ENCODE assay signal across 8 cellular contexts in genomic region chr19:29715695-29716581, GRCh38. TPM values are rescaled to one million over a fixed set of nuclear protein-coding genes. Genes with fewer than 3 reads are reported as not detected.
DNase-seq lines count a peak whose midpoint lies in the region; ATAC-seq and TF ChIP-seq lines count a peak whose summit lies in the region.

No MANE protein-coding gene starts in this region.

- peaks cover 19% of the 10 kb centered on the region for H3K79me2 ChIP-seq in ACC112 (ENCODE audit: control insufficient read depth, insufficient read depth, low read length, unreplicated experiment)
- H3K79me2 ChIP-seq in mammary epithelial cell (ENCODE audit: insufficient read depth, low read length), result peaks cover 17% of the 10 kb centered on the region

- peak; percentile 69 for DNase-seq in MG63
- no peak for DNase-seq in mammary epithelial cell
- no peak for DNase-seq in lower lobe of right lung
- no peak for DNase-seq in upper lobe of right lung
- DNase-seq in SKM-1 (lab: John Stamatoyannopoulos, UW; ENCODE audit: unreplicated experiment), result no peak
- no peak for DNase-seq in GM10248 (ENCODE audit: extremely low spot score)

- H3K36me3 ChIP-seq in ACC112 (ENCODE audit: insufficient read depth, low read length), result no peaks in the 10 kb centered on the region
- H3K36me3 ChIP-seq in MG63, result peaks cover 20% of the 10 kb centered on the region
- H3K36me3 ChIP-seq in mammary epithelial cell (ENCODE audit: insufficient read depth, low read length), result no peaks in the 10 kb centered on the region
- H3K36me3 ChIP-seq in lower lobe of right lung, result no peaks in the 10 kb centered on the region
- no peaks in the 10 kb centered on the region for H3K36me3 ChIP-seq in upper lobe of right lung

- H3K4me1 ChIP-seq in ACC112 (ENCODE audit: control insufficient read depth, insufficient read depth, low read length, unreplicated experiment) (peaks cover 13% of the 10 kb centered on the region), mammary epithelial cell (ENCODE audit: insufficient read depth, low read length) (peaks cover 3% of the 10 kb centered on the region), lower lobe of right lung (peaks cover 32% of the 10 kb centered on the region), upper lobe of right lung (peaks cover 22% of the 10 kb centered on the region)

- no peaks in the 10 kb centered on the region for H3K9me3 ChIP-seq in MG63
- H3K9me3 ChIP-seq in mammary epithelial cell (replicated peaks; ENCODE audit: insufficient read depth, low read length), result no peaks in the 10 kb centered on the region
- H3K9me3 ChIP-seq in lower lobe of right lung, result no peaks in the 10 kb centered on the region
- H3K9me3 ChIP-seq in upper lobe of right lung, result no peaks in the 10 kb centered on the region

- WGBS in mammary epithelial cell (ENCODE audit: low coverage, missing lambda C conversion rate), result 27% methylated on average over 13 of the region's 13 CpGs

- TSS peak; percentile 67 for BruUV-seq in mammary epithelial cell (replicated peaks; lab: Mats Ljungman, UMichigan)

- H3K4me3 ChIP-seq in ACC112 (ENCODE audit: low read depth, low read length) (peak overlapping the region; percentile 96), MG63 (peak overlapping the region; percentile 96), mammary epithelial cell (replicated peaks in 1 of 3; ENCODE audit: insufficient read depth in 1 of 3, low read depth in 2 of 3, low read length in 3 of 3) (peak overlapping the region; percentile 81 to 97 (median 87)), lower lobe of right lung (peak overlapping the region; percentile 88), upper lobe of right lung (peak overlapping the region; percentile 87)

- peak overlapping the region; percentile 50 for H3K27ac ChIP-seq in ACC112 (ENCODE audit: low read depth, low read length)
- peak overlapping the region; percentile 71 for H3K27ac ChIP-seq in mammary epithelial cell (ENCODE audit: insufficient read depth, low read depth, low read length)
- H3K27ac ChIP-seq in lower lobe of right lung, result peak overlapping the region; percentile 97
- peak overlapping the region; percentile 99 for H3K27ac ChIP-seq in upper lobe of right lung

- H4K20me1 ChIP-seq in mammary epithelial cell (ENCODE audit: insufficient read depth, low read length), result no peaks in the 10 kb centered on the region

- intact Hi-C loops in mammary epithelial cell (cut with micrococcal nuclease) (loop anchor here (1.0 to 10.0 kb wide), 4 partner anchors 22 to 501 kb away; partner anchors contain the start of genes PLEKHF1 and UQCRFS1), lower lobe of right lung (cut with DNase I) (loop anchor here (10.0 kb wide), 1 partner anchor 101 kb away; no protein-coding TSS in a partner anchor), upper lobe of right lung (cut with DNase I) (no loop called here)

- POLR2A ChIA-PET in GM10248 (lab: Yijun Ruan, JAX), result interaction anchor here (1.0 to 1.4 kb wide), 2 partner anchors 44 to 110 kb away, joined by 3 to 4 read pairs; partner anchors contain the start of gene POP4

- TF ChIP-seq CTCF in mammary epithelial cell (conservative IDR thresholded peaks at IDR 0.05 in 1 of 2, IDR thresholded peaks at IDR 0.05 in 1 of 2; ENCODE audit: extremely low read depth in 1 of 2, insufficient read depth in 1 of 2, low read depth in 1 of 2, low read length in 2 of 2) (no peak), lower lobe of right lung (IDR thresholded peaks at IDR 0.05) (no peak), upper lobe of right lung (IDR thresholded peaks at IDR 0.05) (no peak), GM10248 (IDR thresholded peaks at IDR 0.05; ENCODE audit: control extremely low read depth, extremely low read depth, low read depth, missing control alignments) (no peak)

- no peaks in the 10 kb centered on the region for H3K27me3 ChIP-seq in ACC112 (ENCODE audit: insufficient read depth, low read length)
- no peaks in the 10 kb centered on the region for H3K27me3 ChIP-seq in MG63
- peaks cover under 1% of the 10 kb centered on the region for H3K27me3 ChIP-seq in mammary epithelial cell (ENCODE audit: insufficient read depth, low read length)
- no peaks in the 10 kb centered on the region for H3K27me3 ChIP-seq in lower lobe of right lung (ENCODE audit: low read depth)
- no peaks in the 10 kb centered on the region for H3K27me3 ChIP-seq in upper lobe of right lung

- peak overlapping the region; percentile 66 for H3K9ac ChIP-seq in mammary epithelial cell (ENCODE audit: insufficient read depth, low read length)

- CTCF ChIA-PET in mammary epithelial cell (lab: Charles Lee; ENCODE audit: low non-redundant PET) (interaction anchor here (0.6 kb wide), 2 partner anchors 44 to 91 kb away, joined by 4 read pairs; no protein-coding TSS in a partner anchor), GM10248 (lab: Yijun Ruan, JAX) (interaction anchor here (0.6 to 7.9 kb wide), 52 partner anchors 9 to 438 kb away, joined by 3 to 115 read pairs (median 5); partner anchors contain the start of genes PLEKHF1, POP4 and URI1)

- dilution Hi-C loops in mammary epithelial cell (cut with HindIII; ENCODE audit: low sequenced_read_pairs), result loop anchor here (5.0 to 10.0 kb wide), 3 partner anchors 109 to 219 kb away; partner anchors contain the start of genes POP4 and VSTM2B

- in situ Hi-C loops in mammary epithelial cell (cut with MboI; ENCODE audit: low sequenced_read_pairs in 2 of 2), result loop anchor here in 1 of 2 donors (10.0 kb wide), 1 partner anchor 111 kb away; the partner anchor contains the start of gene POP4

- ATAC-seq in GM18867 (IDR thresholded peaks at IDR 0.05; ENCODE audit: unreplicated experiment) (peak; percentile 2), lower lobe of right lung (peak in 1 of 2 donors; percentile 36), upper lobe of right lung (no peak)

- peak overlapping the region; percentile 89 for H2AFZ ChIP-seq in ACC112 (ENCODE audit: low read length, unreplicated experiment)
- H2AFZ ChIP-seq in mammary epithelial cell (ENCODE audit: low read depth, low read length), result peak overlapping the region; percentile 98

- H3K4me2 ChIP-seq in mammary epithelial cell (ENCODE audit: insufficient read depth, low read depth, low read length), result peak overlapping the region; percentile 98

RNA-seq across cellular contexts. Expression of gene C19orf12, which starts 0.9 kb away (rescaled TPM):
- 35.6 and 47.0 TPM in 2 replicates for total RNA-seq in MG63 (2014; rRNA removed; shearing (Covaris generic); ENCODE audit: low replicate concordance)
- total RNA-seq in mammary epithelial cell (10 to 100 TPM; 19.6 to 24.5 TPM), lower lobe of right lung (19.2 TPM), upper lobe of right lung (22.1 TPM)
- polyA plus RNA-seq in mammary epithelial cell, result 10.5 TPM
- polyA minus RNA-seq in mammary epithelial cell, result 11.8 TPM

RNA-seq across cellular contexts. Expression of gene PLEKHF1, which starts 50.7 kb away (rescaled TPM):
- 22.2 and 37.5 TPM in 2 replicates for total RNA-seq in MG63 (2014; rRNA removed; shearing (Covaris generic); ENCODE audit: low replicate concordance)
- total RNA-seq in mammary epithelial cell (10 to 100 TPM; 20.6 to 31.2 TPM), lower lobe of right lung (15.5 TPM), upper lobe of right lung (17.3 TPM)
- polyA plus RNA-seq in mammary epithelial cell, result 12.2 TPM
- polyA minus RNA-seq in mammary epithelial cell, result 8.7 TPM
